ENCODE assay signal across 1 cellular context in the genomic region with DNA sequence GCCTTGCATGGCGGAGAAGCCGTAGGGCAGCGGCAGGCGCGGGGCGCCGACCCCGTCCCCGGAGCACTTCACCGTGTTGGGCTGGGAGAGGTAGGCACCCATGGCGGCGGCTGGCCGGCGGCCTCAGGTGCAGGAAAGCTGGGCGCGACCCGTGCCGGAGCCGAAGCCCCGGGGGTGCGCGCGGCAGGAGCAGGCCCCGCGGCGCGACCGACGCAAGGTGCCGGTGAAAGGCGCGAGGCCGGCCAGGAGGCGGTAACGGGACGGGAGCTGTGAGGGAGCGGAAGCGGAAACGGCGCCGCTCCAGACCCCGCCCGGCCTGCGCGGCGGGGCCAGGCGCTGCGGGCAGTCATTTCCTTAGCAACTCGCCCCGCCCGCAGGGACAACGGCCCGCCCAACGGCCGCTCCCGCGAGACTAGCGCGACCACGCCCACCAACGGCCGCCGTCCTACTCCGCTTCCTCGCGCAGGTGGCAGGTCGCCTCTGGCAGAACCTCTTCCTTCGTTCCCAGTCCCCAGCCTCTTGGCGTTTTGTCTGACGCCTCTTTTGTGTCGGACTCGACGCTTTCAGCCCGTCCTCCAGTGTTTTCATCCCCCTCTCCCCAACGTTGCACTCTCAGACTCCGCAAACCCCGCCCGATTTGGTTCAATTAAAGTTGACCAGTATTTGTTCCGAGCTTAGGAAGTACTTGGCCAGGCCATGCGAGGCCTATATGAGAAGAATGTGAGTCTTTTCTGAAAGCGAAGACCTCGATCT.
TF ChIP-seq lines count a peak whose summit lies in the region.

TSS of gene PPM1G (minus strand) at position 271 of the 753 bp plus-strand sequence. CDS start at position 102, 169 bp downstream.

TF ChIP-seq in HepG2, 621 proteins besides CTCF, POLR2A, EP300 and RAD21 (continued from another document and continues in another):
- TF ChIP-seq HDAC1 (CRISPR knock-in tag; IDR thresholded peaks at IDR 0.05) (peak; percentile 92), ZNF724P (CRISPR knock-in tag; IDR thresholded peaks at IDR 0.05; ENCODE audit: borderline replicate concordance) (peak; percentile 90), ZNF451 (CRISPR knock-in tag; IDR thresholded peaks at IDR 0.05) (peak; percentile 90), ZNF839 (CRISPR knock-in tag; IDR thresholded peaks at IDR 0.05; ENCODE audit: borderline replicate concordance) (peak; percentile 19; the same call in 1 of the 2 replicates), TRIM22 (IDR thresholded peaks at IDR 0.05) (no peak), ZNF850 (CRISPR knock-in tag; conservative IDR thresholded peaks at IDR 0.05) (no peak; the same call in 1 of the 2 replicates), ARNT (IDR thresholded peaks at IDR 0.05) (no peak), TAF15 (IDR thresholded peaks at IDR 0.05; ENCODE audit: low read depth, low read length, poor library complexity, severe bottlenecking) (peak; percentile 83), MEIS2 (CRISPR knock-in tag; IDR thresholded peaks at IDR 0.05) (peak; percentile 83; the same call in 1 of the 2 replicates), MAZ (IDR thresholded peaks at IDR 0.05; ENCODE audit: borderline replicate concordance, low read depth, low read length) (0 out of 2 replicates have a peak, but pooled peaks have one; percentile 89), MAZ (CRISPR knock-in tag; IDR thresholded peaks at IDR 0.05; ENCODE audit: low read depth) (peak; percentile 96), ZNF639 (CRISPR knock-in tag; conservative IDR thresholded peaks at IDR 0.05) (peak; percentile 95), GFI1 (CRISPR knock-in tag; IDR thresholded peaks at IDR 0.05; ENCODE audit: borderline replicate concordance) (peak; percentile 74; the same call in 1 of the 2 replicates), THAP7 (CRISPR knock-in tag; IDR thresholded peaks at IDR 0.05) (peak; percentile 92), NFYC (CRISPR knock-in tag; IDR thresholded peaks at IDR 0.05) (peak; percentile 45), THAP11 (CRISPR knock-in tag; IDR thresholded peaks at IDR 0.05) (peak; percentile 90), CBX1 (IDR thresholded peaks at IDR 0.05; ENCODE audit: low read depth) (peak; percentile 90), CBX5 (CRISPR knock-in tag; IDR thresholded peaks at IDR 0.05; ENCODE audit: borderline replicate concordance) (peak; percentile 31; the same call in 1 of the 2 replicates), BCL6 (CRISPR knock-in tag; IDR thresholded peaks at IDR 0.05) (peak; percentile 40; the same call in 1 of the 2 replicates), ZNF143 (CRISPR knock-in tag; IDR thresholded peaks at IDR 0.05) (peak; percentile 58), GPN1 (CRISPR knock-in tag; IDR thresholded peaks at IDR 0.05; ENCODE audit: borderline replicate concordance) (no peak; the same call in 1 of the 2 replicates), ZNF180 (CRISPR knock-in tag; IDR thresholded peaks at IDR 0.05; ENCODE audit: borderline replicate concordance, low read depth) (no peak), ZNF781 (CRISPR knock-in tag; IDR thresholded peaks at IDR 0.05; ENCODE audit: borderline replicate concordance, not compliant biosample characterization) (peak; percentile 94), NCOR1 (IDR thresholded peaks at IDR 0.05; ENCODE audit: borderline replicate concordance, low read length) (no peak), SMAD9 (CRISPR knock-in tag; IDR thresholded peaks at IDR 0.05) (0 out of 2 replicates have a peak, but pooled peaks have one; percentile 14), SAP130 (CRISPR knock-in tag; IDR thresholded peaks at IDR 0.05; ENCODE audit: low read depth) (peak; percentile 97), ZNF460 (CRISPR knock-in tag; IDR thresholded peaks at IDR 0.05; ENCODE audit: borderline replicate concordance) (peak; percentile 54; the same call in 1 of the 2 replicates), ZNF674 (CRISPR knock-in tag; IDR thresholded peaks at IDR 0.05; ENCODE audit: low read depth) (no peak), HNRNPH1 (optimal IDR thresholded peaks at IDR 0.05; ENCODE audit: low read depth, low read length) (no peak), ZBTB43 (CRISPR knock-in tag; conservative IDR thresholded peaks at IDR 0.05) (peak; percentile 75; the same call in 1 of the 2 replicates), ZNF775 (CRISPR knock-in tag; IDR thresholded peaks at IDR 0.05; ENCODE audit: borderline replicate concordance) (no peak; the same call in 1 of the 2 replicates)
- TF ChIP-seq, protein P1, sequence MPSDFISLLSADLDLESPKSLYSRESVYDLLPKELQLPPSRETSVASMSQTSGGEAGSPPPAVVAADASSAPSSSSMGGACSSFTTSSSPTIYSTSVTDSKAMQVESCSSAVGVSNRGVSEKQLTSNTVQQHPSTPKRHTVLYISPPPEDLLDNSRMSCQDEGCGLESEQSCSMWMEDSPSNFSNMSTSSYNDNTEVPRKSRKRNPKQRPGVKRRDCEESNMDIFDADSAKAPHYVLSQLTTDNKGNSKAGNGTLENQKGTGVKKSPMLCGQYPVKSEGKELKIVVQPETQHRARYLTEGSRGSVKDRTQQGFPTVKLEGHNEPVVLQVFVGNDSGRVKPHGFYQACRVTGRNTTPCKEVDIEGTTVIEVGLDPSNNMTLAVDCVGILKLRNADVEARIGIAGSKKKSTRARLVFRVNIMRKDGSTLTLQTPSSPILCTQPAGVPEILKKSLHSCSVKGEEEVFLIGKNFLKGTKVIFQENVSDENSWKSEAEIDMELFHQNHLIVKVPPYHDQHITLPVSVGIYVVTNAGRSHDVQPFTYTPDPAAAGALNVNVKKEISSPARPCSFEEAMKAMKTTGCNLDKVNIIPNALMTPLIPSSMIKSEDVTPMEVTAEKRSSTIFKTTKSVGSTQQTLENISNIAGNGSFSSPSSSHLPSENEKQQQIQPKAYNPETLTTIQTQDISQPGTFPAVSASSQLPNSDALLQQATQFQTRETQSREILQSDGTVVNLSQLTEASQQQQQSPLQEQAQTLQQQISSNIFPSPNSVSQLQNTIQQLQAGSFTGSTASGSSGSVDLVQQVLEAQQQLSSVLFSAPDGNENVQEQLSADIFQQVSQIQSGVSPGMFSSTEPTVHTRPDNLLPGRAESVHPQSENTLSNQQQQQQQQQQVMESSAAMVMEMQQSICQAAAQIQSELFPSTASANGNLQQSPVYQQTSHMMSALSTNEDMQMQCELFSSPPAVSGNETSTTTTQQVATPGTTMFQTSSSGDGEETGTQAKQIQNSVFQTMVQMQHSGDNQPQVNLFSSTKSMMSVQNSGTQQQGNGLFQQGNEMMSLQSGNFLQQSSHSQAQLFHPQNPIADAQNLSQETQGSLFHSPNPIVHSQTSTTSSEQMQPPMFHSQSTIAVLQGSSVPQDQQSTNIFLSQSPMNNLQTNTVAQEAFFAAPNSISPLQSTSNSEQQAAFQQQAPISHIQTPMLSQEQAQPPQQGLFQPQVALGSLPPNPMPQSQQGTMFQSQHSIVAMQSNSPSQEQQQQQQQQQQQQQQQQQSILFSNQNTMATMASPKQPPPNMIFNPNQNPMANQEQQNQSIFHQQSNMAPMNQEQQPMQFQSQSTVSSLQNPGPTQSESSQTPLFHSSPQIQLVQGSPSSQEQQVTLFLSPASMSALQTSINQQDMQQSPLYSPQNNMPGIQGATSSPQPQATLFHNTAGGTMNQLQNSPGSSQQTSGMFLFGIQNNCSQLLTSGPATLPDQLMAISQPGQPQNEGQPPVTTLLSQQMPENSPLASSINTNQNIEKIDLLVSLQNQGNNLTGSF (CRISPR knock-in tag; IDR thresholded peaks at IDR 0.05) = peak; percentile 71
- TF ChIP-seq, protein P2, sequence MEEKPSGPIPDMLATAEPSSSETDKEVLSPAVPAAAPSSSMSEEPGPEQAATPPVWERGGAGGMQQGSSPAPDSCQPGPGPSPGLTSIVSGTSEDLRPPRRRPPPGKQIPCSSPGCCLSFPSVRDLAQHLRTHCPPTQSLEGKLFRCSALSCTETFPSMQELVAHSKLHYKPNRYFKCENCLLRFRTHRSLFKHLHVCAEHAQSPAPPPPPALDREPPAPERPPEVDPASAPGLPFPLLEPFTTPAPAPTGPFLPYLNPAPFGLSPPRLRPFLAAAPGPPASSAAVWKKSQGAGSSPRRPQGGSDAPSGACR (CRISPR knock-in tag; IDR thresholded peaks at IDR 0.05) = no peak
- TF ChIP-seq, protein P3, sequence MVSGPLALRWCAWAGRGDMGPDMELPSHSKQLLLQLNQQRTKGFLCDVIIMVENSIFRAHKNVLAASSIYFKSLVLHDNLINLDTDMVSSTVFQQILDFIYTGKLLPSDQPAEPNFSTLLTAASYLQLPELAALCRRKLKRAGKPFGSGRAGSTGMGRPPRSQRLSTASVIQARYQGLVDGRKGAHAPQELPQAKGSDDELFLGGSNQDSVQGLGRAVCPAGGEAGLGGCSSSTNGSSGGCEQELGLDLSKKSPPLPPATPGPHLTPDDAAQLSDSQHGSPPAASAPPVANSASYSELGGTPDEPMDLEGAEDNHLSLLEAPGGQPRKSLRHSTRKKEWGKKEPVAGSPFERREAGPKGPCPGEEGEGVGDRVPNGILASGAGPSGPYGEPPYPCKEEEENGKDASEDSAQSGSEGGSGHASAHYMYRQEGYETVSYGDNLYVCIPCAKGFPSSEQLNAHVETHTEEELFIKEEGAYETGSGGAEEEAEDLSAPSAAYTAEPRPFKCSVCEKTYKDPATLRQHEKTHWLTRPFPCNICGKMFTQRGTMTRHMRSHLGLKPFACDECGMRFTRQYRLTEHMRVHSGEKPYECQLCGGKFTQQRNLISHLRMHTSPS (CRISPR knock-in tag; IDR thresholded peaks at IDR 0.05; ENCODE audit: low read depth) = 0 out of 2 replicates have a peak, but pooled peaks have one; percentile 45
- TF ChIP-seq, protein P4, sequence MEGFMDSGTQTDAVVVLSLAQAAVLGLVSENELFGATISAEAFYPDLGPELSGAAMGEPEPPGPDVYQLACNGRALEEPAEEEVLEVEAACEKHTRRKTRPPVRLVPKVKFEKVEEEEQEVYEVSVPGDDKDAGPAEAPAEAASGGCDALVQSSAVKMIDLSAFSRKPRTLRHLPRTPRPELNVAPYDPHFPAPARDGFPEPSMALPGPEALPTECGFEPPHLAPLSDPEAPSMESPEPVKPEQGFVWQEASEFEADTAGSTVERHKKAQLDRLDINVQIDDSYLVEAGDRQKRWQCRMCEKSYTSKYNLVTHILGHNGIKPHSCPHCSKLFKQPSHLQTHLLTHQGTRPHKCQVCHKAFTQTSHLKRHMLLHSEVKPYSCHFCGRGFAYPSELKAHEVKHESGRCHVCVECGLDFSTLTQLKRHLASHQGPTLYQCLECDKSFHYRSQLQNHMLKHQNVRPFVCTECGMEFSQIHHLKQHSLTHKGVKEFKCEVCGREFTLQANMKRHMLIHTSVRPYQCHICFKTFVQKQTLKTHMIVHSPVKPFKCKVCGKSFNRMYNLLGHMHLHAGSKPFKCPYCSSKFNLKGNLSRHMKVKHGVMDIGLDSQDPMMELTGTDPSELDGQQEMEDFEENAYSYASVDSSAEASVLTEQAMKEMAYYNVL (CRISPR knock-in tag; IDR thresholded peaks at IDR 0.05; ENCODE audit: borderline replicate concordance) = peak; percentile 88
- TF ChIP-seq, protein P5, sequence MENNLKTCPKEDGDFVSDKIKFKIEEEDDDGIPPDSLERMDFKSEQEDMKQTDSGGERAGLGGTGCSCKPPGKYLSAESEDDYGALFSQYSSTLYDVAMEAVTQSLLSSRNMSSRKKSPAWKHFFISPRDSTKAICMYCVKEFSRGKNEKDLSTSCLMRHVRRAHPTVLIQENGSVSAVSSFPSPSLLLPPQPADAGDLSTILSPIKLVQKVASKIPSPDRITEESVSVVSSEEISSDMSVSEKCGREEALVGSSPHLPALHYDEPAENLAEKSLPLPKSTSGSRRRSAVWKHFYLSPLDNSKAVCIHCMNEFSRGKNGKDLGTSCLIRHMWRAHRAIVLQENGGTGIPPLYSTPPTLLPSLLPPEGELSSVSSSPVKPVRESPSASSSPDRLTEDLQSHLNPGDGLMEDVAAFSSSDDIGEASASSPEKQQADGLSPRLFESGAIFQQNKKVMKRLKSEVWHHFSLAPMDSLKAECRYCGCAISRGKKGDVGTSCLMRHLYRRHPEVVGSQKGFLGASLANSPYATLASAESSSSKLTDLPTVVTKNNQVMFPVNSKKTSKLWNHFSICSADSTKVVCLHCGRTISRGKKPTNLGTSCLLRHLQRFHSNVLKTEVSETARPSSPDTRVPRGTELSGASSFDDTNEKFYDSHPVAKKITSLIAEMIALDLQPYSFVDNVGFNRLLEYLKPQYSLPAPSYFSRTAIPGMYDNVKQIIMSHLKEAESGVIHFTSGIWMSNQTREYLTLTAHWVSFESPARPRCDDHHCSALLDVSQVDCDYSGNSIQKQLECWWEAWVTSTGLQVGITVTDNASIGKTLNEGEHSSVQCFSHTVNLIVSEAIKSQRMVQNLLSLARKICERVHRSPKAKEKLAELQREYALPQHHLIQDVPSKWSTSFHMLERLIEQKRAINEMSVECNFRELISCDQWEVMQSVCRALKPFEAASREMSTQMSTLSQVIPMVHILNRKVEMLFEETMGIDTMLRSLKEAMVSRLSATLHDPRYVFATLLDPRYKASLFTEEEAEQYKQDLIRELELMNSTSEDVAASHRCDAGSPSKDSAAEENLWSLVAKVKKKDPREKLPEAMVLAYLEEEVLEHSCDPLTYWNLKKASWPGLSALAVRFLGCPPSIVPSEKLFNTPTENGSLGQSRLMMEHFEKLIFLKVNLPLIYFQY (CRISPR knock-in tag; IDR thresholded peaks at IDR 0.05; ENCODE audit: borderline replicate concordance) = peak; percentile 41; the same call in 1 of the 2 replicates
